11 cellular contexts compared by ENCODE assay signal in the genomic region with DNA sequence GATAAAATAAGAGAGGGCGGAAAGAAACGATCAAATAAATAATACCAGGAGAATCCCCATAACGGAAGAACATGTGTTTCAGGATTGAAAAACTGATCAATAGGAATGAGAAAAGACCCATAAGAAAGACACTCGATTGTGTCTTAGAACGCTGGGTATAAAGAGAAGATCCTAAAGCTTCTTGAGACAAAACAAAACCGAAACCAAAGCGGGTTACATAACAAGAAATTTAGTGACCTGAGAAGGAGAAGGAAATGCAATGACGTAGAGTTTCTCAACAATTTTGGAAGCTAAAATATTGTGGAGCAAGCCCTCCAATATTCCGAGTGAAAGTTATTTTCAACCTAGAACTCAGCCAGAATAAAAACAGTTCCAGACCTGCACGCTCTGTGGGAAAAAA.
DNase-seq lines count a peak whose midpoint lies in the region; ATAC-seq and TF ChIP-seq lines count a peak whose summit lies in the region.
"Had no signal": no experiment of that assay in that cellular context is flagged by ENCODE, and none has a peak within 500 bp of the region (broad histone marks: within the 10 kb centered on the region; RNA-seq: fewer than 3 reads in every experiment).

No MANE protein-coding gene starts in this region.

- no TSS peak for BruUV-seq in Panc1 (replicated peaks; lab: Mats Ljungman, UMichigan)

- no peaks in the 10 kb centered on the region for H3K36me3 ChIP-seq in Panc1 (ENCODE audit: control insufficient read depth, insufficient read depth, low read length)

- DNase-seq in A172 (ENCODE audit: low spot score) (peak; percentile 40), GM03348 (ENCODE audit: low spot score) (peak; percentile 44), Panc1 (ENCODE audit: low read depth, low spot score) (no peak), fibroblast of mammary gland (ENCODE audit: low read depth) (peak; percentile 61), NCI-H2171 (lab: John Stamatoyannopoulos, UW) (no peak), DMS53 treated with DMSO at 0.1 percent for 48 hours (lab: John Stamatoyannopoulos, UW; ENCODE audit: unreplicated experiment) (no peak)
- no peak for DNase-seq in stimulated activated naive CD4-positive, alpha-beta T cell treated with Interleukin-2 at 50 U/mL for 16 hours (lab: John Stamatoyannopoulos, UW)
- DNase-seq: dorsolateral prefrontal cortex, HCEC 1CT, NCI-H187 treated with DMSO at 0.1 percent for 48 hours had no signal

- H3K27me3 ChIP-seq in Panc1 (ENCODE audit: control insufficient read depth, insufficient read depth, low read length): no peaks in the 10 kb centered on the region
- H3K27me3 ChIP-seq: dorsolateral prefrontal cortex had no signal

- no peaks in the 10 kb centered on the region for H3K4me1 ChIP-seq in Panc1 (ENCODE audit: control insufficient read depth, insufficient read depth, low read length)

- H3K4me3 ChIP-seq in Panc1 (ENCODE audit: low read depth in 2 of 2, low read length in 2 of 2) (peak overlapping the region; percentile 36 to 41), fibroblast of mammary gland (ENCODE audit: control insufficient read depth, low read depth, low read length) (peak overlapping the region; percentile 72)

- ATAC-seq in Panc1: no peak
- no peak for ATAC-seq in HG02763 (IDR thresholded peaks at IDR 0.05; ENCODE audit: unreplicated experiment)

- in situ Hi-C loops in Panc1 (cut with HindIII; ENCODE audit: low pct_unique_long_range_greater_than_20kb, low sequenced_read_pairs): no loop called here

- H3K27ac ChIP-seq in Panc1 (ENCODE audit: low read length): no peak overlapping the region

- POLR2A ChIA-PET in Panc1 (lab: Charles Lee): no interaction called here

- H3K9me3 ChIP-seq in Panc1 (ENCODE audit: control insufficient read depth, insufficient read depth, low read depth, low read length): no peaks in the 10 kb centered on the region

- CTCF ChIA-PET in Panc1 (lab: Charles Lee): no interaction called here

- intact Hi-C loops in Panc1 (cut with micrococcal nuclease; ENCODE audit: unreplicated experiment): no loop called here

- TF ChIP-seq CTCF in Panc1 (IDR thresholded peaks at IDR 0.05): no peak
- no peak for TF ChIP-seq CTCF in fibroblast of mammary gland (conservative IDR thresholded peaks at IDR 0.05; ENCODE audit: control insufficient read depth, insufficient read depth, low read depth, low read length)

Comparison
In these comparisons a context has a peak if more than half of its experiments do, and no peak if none do; other contexts are left out.
1. DNase-seq: peak in A172 (single experiment), GM03348 (single experiment) and fibroblast of mammary gland (single experiment); none in Panc1 (single experiment), stimulated activated naive CD4-positive, alpha-beta T cell treated with Interleukin-2 at 50 U/mL for 16 hours (single experiment), NCI-H2171 (single experiment) and DMS53 treated with DMSO at 0.1 percent for 48 hours (single experiment).